ENCODE assay signal across 8 cellular contexts in the genomic region with DNA sequence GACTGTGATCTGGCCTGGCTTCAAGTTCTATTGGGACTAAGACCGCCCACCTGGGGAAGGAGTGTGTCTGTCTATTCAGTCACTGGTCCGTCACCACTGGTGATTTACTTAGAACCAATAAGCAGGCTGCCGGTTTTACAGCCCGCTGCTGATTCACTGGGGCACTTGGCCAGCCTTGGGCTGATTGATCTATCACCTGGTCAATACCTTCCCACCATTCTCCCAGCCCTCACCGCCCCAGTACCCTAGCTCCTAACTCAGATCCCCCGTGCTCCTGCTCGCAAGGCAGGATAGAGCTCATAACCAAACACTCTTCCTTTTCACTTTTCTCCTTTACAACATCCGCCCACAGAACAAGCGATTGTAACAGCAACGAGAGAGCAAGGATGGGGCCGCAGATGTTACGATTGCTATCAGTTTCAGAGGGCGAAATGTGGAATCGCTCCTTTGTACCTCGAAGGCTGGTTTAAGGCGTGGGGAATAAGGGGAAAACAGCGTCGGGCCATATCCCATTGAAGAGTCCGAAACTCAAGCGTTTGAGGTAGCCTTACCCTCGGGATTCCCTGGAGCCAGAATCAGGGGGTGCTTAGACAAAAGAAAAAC.
DNase-seq lines count a peak whose midpoint lies in the region; ATAC-seq and TF ChIP-seq lines count a peak whose summit lies in the region.

No MANE protein-coding gene starts in this region.

- ATAC-seq in HG03175 (IDR thresholded peaks at IDR 0.05; ENCODE audit: unreplicated experiment) = peak; percentile 93

- DNase-seq in AG09309 (ENCODE audit: low read depth) (no peak), NCI-H226 (peak; percentile 86), choroid plexus epithelial cell (ENCODE audit: low read depth) (peak; percentile 95), left kidney (ENCODE audit: low read depth, low spot score) (peak; percentile 86)
- peak; percentile 65 for DNase-seq in activated CD4-positive, CD25-positive, alpha-beta regulatory T cell treated with anti-CD3 and anti-CD28 coated beads, Interleukin-2, amount 50 U/mL, for 72 hours
- DNase-seq in stimulated activated CD4-positive, alpha-beta T cell treated with anti-CD3 and anti-CD28 coated beads, Interleukin-2, amount 100 ng/mL, for 48 hours = peak; percentile 65 to 67

- peak; percentile 67 for TF ChIP-seq POLR2A in GM18951 (IDR thresholded peaks at IDR 0.05; ENCODE audit: extremely low read depth, insufficient read depth, insufficient read length)

- H3K4me3 ChIP-seq in AG09309 (ENCODE audit: control insufficient read depth, low read depth, low read length) (peak overlapping the region; percentile 96), choroid plexus epithelial cell (ENCODE audit: low read depth, low read length) (peak overlapping the region; percentile 92)

- TF ChIP-seq CTCF in AG09309 (IDR thresholded peaks at IDR 0.05; ENCODE audit: control insufficient read depth, insufficient read depth, low read depth, low read length, missing control alignments) = no peak
- no peak for TF ChIP-seq CTCF in choroid plexus epithelial cell (conservative IDR thresholded peaks at IDR 0.05; ENCODE audit: low read depth, low read length)

- in situ Hi-C loops in GM18951 (cut with MboI; ENCODE audit: low sequenced_read_pairs, unreplicated experiment) = no loop called here
